Comparison of ENCODE assay signal across 1 cellular context in the genomic region with DNA sequence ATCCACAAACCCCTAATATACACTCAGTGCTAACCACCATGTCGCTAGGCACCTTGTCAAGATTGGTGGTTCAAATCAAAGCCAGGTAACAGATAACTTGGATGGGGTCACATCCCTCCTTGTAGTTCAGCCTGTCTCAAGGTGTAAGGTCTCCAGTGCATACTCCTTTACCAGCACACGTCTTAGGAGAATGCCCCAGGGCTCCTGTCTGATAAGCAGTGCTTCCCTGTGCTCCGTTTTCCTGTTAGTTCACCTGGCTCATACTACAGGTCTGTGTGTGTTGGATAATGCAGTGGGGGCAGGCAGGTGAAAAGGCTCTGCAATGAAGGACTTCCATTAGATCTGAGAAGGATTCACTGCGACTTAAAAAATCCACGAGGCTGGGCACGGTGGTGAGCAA.
TF ChIP-seq lines count a peak whose summit lies in the region.

No MANE protein-coding gene starts in this region.

TF ChIP-seq in GM23338, 12 proteins besides CTCF, POLR2A, EP300 and RAD21 (continued from another document):
- TF ChIP-seq, protein P1, sequence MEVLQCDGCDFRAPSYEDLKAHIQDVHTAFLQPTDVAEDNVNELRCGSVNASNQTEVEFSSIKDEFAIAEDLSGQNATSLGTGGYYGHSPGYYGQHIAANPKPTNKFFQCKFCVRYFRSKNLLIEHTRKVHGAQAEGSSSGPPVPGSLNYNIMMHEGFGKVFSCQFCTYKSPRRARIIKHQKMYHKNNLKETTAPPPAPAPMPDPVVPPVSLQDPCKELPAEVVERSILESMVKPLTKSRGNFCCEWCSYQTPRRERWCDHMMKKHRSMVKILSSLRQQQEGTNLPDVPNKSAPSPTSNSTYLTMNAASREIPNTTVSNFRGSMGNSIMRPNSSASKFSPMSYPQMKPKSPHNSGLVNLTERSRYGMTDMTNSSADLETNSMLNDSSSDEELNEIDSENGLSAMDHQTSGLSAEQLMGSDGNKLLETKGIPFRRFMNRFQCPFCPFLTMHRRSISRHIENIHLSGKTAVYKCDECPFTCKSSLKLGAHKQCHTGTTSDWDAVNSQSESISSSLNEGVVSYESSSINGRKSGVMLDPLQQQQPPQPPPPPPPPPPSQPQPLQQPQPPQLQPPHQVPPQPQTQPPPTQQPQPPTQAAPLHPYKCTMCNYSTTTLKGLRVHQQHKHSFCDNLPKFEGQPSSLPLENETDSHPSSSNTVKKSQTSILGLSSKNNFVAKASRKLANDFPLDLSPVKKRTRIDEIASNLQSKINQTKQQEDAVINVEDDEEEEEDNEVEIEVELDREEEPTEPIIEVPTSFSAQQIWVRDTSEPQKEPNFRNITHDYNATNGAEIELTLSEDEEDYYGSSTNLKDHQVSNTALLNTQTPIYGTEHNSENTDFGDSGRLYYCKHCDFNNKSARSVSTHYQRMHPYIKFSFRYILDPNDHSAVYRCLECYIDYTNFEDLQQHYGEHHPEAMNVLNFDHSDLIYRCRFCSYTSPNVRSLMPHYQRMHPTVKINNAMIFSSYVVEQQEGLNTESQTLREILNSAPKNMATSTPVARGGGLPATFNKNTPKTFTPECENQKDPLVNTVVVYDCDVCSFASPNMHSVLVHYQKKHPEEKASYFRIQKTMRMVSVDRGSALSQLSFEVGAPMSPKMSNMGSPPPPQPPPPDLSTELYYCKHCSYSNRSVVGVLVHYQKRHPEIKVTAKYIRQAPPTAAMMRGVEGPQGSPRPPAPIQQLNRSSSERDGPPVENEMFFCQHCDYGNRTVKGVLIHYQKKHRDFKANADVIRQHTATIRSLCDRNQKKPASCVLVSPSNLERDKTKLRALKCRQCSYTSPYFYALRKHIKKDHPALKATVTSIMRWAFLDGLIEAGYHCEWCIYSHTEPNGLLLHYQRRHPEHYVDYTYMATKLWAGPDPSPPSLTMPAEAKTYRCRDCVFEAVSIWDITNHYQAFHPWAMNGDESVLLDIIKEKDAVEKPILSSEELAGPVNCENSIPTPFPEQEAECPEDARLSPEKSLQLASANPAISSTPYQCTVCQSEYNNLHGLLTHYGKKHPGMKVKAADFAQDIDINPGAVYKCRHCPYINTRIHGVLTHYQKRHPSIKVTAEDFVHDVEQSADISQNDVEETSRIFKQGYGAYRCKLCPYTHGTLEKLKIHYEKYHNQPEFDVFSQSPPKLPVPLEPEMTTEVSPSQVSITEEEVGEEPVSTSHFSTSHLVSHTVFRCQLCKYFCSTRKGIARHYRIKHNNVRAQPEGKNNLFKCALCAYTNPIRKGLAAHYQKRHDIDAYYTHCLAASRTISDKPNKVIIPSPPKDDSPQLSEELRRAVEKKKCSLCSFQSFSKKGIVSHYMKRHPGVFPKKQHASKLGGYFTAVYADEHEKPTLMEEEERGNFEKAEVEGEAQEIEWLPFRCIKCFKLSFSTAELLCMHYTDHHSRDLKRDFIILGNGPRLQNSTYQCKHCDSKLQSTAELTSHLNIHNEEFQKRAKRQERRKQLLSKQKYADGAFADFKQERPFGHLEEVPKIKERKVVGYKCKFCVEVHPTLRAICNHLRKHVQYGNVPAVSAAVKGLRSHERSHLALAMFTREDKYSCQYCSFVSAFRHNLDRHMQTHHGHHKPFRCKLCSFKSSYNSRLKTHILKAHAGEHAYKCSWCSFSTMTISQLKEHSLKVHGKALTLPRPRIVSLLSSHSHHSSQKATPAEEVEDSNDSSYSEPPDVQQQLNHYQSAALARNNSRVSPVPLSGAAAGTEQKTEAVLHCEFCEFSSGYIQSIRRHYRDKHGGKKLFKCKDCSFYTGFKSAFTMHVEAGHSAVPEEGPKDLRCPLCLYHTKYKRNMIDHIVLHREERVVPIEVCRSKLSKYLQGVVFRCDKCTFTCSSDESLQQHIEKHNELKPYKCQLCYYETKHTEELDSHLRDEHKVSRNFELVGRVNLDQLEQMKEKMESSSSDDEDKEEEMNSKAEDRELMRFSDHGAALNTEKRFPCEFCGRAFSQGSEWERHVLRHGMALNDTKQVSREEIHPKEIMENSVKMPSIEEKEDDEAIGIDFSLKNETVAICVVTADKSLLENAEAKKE (CRISPR knock-in tag; IDR thresholded peaks at IDR 0.05) = no peak
- TF ChIP-seq JUNB (IDR thresholded peaks at IDR 0.05; ENCODE audit: unreplicated experiment) (no peak), POLR2AphosphoS5 (IDR thresholded peaks at IDR 0.05; ENCODE audit: low read depth) (no peak), ZNF331 (CRISPR knock-in tag; IDR thresholded peaks at IDR 0.05; ENCODE audit: low read depth) (no peak)
- TF ChIP-seq, protein P2, sequence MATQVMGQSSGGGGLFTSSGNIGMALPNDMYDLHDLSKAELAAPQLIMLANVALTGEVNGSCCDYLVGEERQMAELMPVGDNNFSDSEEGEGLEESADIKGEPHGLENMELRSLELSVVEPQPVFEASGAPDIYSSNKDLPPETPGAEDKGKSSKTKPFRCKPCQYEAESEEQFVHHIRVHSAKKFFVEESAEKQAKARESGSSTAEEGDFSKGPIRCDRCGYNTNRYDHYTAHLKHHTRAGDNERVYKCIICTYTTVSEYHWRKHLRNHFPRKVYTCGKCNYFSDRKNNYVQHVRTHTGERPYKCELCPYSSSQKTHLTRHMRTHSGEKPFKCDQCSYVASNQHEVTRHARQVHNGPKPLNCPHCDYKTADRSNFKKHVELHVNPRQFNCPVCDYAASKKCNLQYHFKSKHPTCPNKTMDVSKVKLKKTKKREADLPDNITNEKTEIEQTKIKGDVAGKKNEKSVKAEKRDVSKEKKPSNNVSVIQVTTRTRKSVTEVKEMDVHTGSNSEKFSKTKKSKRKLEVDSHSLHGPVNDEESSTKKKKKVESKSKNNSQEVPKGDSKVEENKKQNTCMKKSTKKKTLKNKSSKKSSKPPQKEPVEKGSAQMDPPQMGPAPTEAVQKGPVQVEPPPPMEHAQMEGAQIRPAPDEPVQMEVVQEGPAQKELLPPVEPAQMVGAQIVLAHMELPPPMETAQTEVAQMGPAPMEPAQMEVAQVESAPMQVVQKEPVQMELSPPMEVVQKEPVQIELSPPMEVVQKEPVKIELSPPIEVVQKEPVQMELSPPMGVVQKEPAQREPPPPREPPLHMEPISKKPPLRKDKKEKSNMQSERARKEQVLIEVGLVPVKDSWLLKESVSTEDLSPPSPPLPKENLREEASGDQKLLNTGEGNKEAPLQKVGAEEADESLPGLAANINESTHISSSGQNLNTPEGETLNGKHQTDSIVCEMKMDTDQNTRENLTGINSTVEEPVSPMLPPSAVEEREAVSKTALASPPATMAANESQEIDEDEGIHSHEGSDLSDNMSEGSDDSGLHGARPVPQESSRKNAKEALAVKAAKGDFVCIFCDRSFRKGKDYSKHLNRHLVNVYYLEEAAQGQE (IDR thresholded peaks at IDR 0.05; ENCODE audit: unreplicated experiment) = no peak
TF ChIP-seq in GM23338: peak in this region for 0.
